18 cellular contexts compared by ENCODE assay signal in genomic region chr2:122831644-122832043, GRCh38.
"Had no signal": no experiment of that assay in that cellular context is flagged by ENCODE, and none has a peak within 500 bp of the region (broad histone marks: within the 10 kb centered on the region; RNA-seq: fewer than 3 reads in every experiment).

No MANE protein-coding gene starts in this region.

- H3K27me3 ChIP-seq: brain microvascular endothelial cell, esophagus squamous epithelium, foreskin keratinocyte, right atrium auricular region, tibial nerve, vagina had no signal

- DNase-seq: activated CD4-positive, alpha-beta T cell treated with anti-CD3 and anti-CD28 coated beads, Interleukin-2, amount 50 U/mL, for 1 hour; activated CD4-positive, CD25-positive, alpha-beta regulatory T cell; activated naive CD8-positive, alpha-beta T cell treated with anti-CD3 and anti-CD28 coated beads for 36 hours; brain microvascular endothelial cell; cortex of kidney; effector CD4-positive, alpha-beta T cell; esophagus squamous epithelium; foreskin keratinocyte; head of caudate nucleus; small intestine; stimulated activated CD4-positive, alpha-beta T cell treated with anti-CD3 and anti-CD28 coated beads, Interleukin-4, amount 100 ng/mL, for 24 hours; stimulated activated naive CD4-positive, alpha-beta T cell had no signal

- H3K9me3 ChIP-seq: esophagus squamous epithelium, right atrium auricular region, vagina had no signal

- H3K36me3 ChIP-seq: brain microvascular endothelial cell, esophagus squamous epithelium, right atrium auricular region, tibial nerve, vagina had no signal

- H3K36me3 Mint-ChIP-seq: activated naive CD8-positive, alpha-beta T cell treated with anti-CD3 and anti-CD28 coated beads for 36 hours; mesothelial cell of epicardium had no signal

- H3K27me3 Mint-ChIP-seq: activated naive CD8-positive, alpha-beta T cell treated with anti-CD3 and anti-CD28 coated beads for 36 hours; progenitor cell of endocrine pancreas had no signal

- ATAC-seq: foreskin keratinocyte had no signal

- H3K4me3 Mint-ChIP-seq: activated naive CD8-positive, alpha-beta T cell treated with anti-CD3 and anti-CD28 coated beads for 36 hours; activated T-helper 1 cell treated with anti-CD3 and anti-CD28 coated beads, Interleukin-12 subunit alpha, Interleukin-12 subunit beta, Interleukin-2, Interleukin-4 antibody, amounts not matched to agents 30 ng/mL and 10 ng/mL and 1 ng/mL, durations not matched to agents 14 hours and 24 hours and 36 hours; mesothelial cell of epicardium had no signal

- H3K4me3 ChIP-seq: esophagus squamous epithelium, right atrium auricular region, tibial nerve, vagina had no signal

- H3K4me1 Mint-ChIP-seq: activated naive CD8-positive, alpha-beta T cell treated with anti-CD3 and anti-CD28 coated beads for 36 hours; mesothelial cell of epicardium had no signal

- H3K27ac ChIP-seq: brain microvascular endothelial cell, esophagus squamous epithelium, foreskin keratinocyte, right atrium auricular region, tibial nerve, vagina had no signal

- H3K27ac Mint-ChIP-seq: activated naive CD8-positive, alpha-beta T cell treated with anti-CD3 and anti-CD28 coated beads for 36 hours; activated T-helper 1 cell treated with anti-CD3 and anti-CD28 coated beads, Interleukin-12 subunit alpha, Interleukin-12 subunit beta, Interleukin-2, Interleukin-4 antibody, amounts not matched to agents 30 ng/mL and 10 ng/mL and 1 ng/mL, durations not matched to agents 14 hours and 24 hours and 36 hours; mesothelial cell of epicardium; progenitor cell of endocrine pancreas had no signal

- H3K9me3 Mint-ChIP-seq: activated T-helper 1 cell treated with anti-CD3 and anti-CD28 coated beads, Interleukin-12 subunit alpha, Interleukin-12 subunit beta, Interleukin-2, Interleukin-4 antibody, amounts not matched to agents 30 ng/mL and 10 ng/mL and 1 ng/mL, durations not matched to agents 14 hours and 24 hours and 36 hours had no signal

- H3K4me1 ChIP-seq: esophagus squamous epithelium, foreskin keratinocyte, right atrium auricular region, tibial nerve, vagina had no signal
